Comparison of ENCODE assay signal across 8 cellular contexts in genomic region chr4:25239528-25239927, GRCh38. TPM values are rescaled to one million over a fixed set of nuclear protein-coding genes. Genes with fewer than 3 reads are reported as not detected.
DNase-seq lines count a peak whose midpoint lies in the region; ATAC-seq, FAIRE-seq and TF ChIP-seq lines count a peak whose summit lies in the region.
"Not testable (repeated sequence)": the region's sequence is repeated elsewhere in the genome, so short reads cannot be mapped to it uniquely, and the experiment has no call there.

No MANE protein-coding gene starts in this region.

- TF ChIP-seq EP300 in GM12878 (IDR thresholded peaks at IDR 0.05; ENCODE audit: borderline replicate concordance in 1 of 2, control insufficient read depth in 1 of 2, low read depth in 2 of 2, low read length in 2 of 2): not testable (repeated sequence)

- not testable (repeated sequence) for TF ChIP-seq CTCF in Calu3 (IDR thresholded peaks at IDR 0.05; ENCODE audit: unreplicated experiment); OCI-LY7 (conservative IDR thresholded peaks at IDR 0.05; ENCODE audit: low read length); GM12878 (IDR thresholded peaks at IDR 0.05 in 2 of 3, conservative IDR thresholded peaks at IDR 0.05 in 1 of 3; ENCODE audit: control insufficient read depth in 2 of 3, extremely low read depth in 1 of 3, insufficient read depth in 1 of 3, low read depth in 3 of 3, low read length in 3 of 3); thyroid gland (IDR thresholded peaks at IDR 0.05)
- peak; percentile 24 for TF ChIP-seq CTCF in Loucy (conservative IDR thresholded peaks at IDR 0.05; ENCODE audit: low read length)

- ATAC-seq in activated T-helper 17 cell treated with anti-CD3 and anti-CD28 coated beads, Interleukin-2, amount 50 U/mL, for 72 hours (replicated peaks); GM12878; natural killer cell treated with Interleukin-12 subunit alpha and Interleukin-12 subunit beta and Interleukin-15 and Interleukin-18, amount 100 ng/mL, for 72 hours: not testable (repeated sequence)

- FAIRE-seq in GM12878 (lab: Jason Lieb, UNC): not testable (repeated sequence)

- H2AFZ ChIP-seq in Loucy (ENCODE audit: low read length); OCI-LY7 (ENCODE audit: low read length); GM12878 (ENCODE audit: control insufficient read depth, low read depth, low read length): not testable (repeated sequence)

- H3K9me3 Mint-ChIP-seq in Calu3 (ENCODE audit: low read depth, unreplicated experiment); activated T-helper 17 cell treated with anti-CD3 and anti-CD28 coated beads, Interleukin-2, amount 50 U/mL, for 72 hours; natural killer cell treated with Interleukin-12 subunit alpha and Interleukin-12 subunit beta and Interleukin-15 and Interleukin-18, amount 100 ng/mL, for 72 hours: not testable (repeated sequence)
- H3K9me3 Mint-ChIP-seq in activated CD4-positive, alpha-beta T cell treated with anti-CD3 and anti-CD28 coated beads, Interleukin-2, amount 10 ng/mL, durations not matched to agents 24 days and 14 days: peaks cover 14% of the 10 kb centered on the region

- H3K4me1 ChIP-seq in Loucy (ENCODE audit: insufficient read depth, low read length, poor library complexity, severe bottlenecking): peaks cover 40% of the 10 kb centered on the region
- H3K4me1 ChIP-seq in OCI-LY7 (ENCODE audit: insufficient read depth, low read length, poor library complexity, severe bottlenecking): peaks cover 37% of the 10 kb centered on the region
- H3K4me1 ChIP-seq in GM12878 (ENCODE audit: control insufficient read depth, insufficient read depth, low read length): not testable (repeated sequence)
- H3K4me1 ChIP-seq in thyroid gland: peaks cover 28 to 54% of the 10 kb centered on the region in 2 donors

- H3K4me3 Mint-ChIP-seq in Calu3 (ENCODE audit: low read depth, unreplicated experiment): not testable (repeated sequence)
- H3K4me3 Mint-ChIP-seq in activated CD4-positive, alpha-beta T cell treated with anti-CD3 and anti-CD28 coated beads, Interleukin-2, amount 10 ng/mL, durations not matched to agents 24 days and 14 days: peak overlapping the region; percentile 32
- H3K4me3 Mint-ChIP-seq in activated T-helper 17 cell treated with anti-CD3 and anti-CD28 coated beads, Interleukin-2, amount 50 U/mL, for 72 hours: peak overlapping the region; percentile 37
- H3K4me3 Mint-ChIP-seq in natural killer cell treated with Interleukin-12 subunit alpha and Interleukin-12 subunit beta and Interleukin-15 and Interleukin-18, amount 100 ng/mL, for 72 hours: peak overlapping the region; percentile 72

- not testable (repeated sequence) for H3K36me3 Mint-ChIP-seq in Calu3 (ENCODE audit: insufficient read depth, unreplicated experiment)
- peaks cover 41% of the 10 kb centered on the region for H3K36me3 Mint-ChIP-seq in activated CD4-positive, alpha-beta T cell treated with anti-CD3 and anti-CD28 coated beads, Interleukin-2, amount 10 ng/mL, durations not matched to agents 24 days and 14 days (ENCODE audit: low read depth)
- peaks cover 20% of the 10 kb centered on the region for H3K36me3 Mint-ChIP-seq in activated T-helper 17 cell treated with anti-CD3 and anti-CD28 coated beads, Interleukin-2, amount 50 U/mL, for 72 hours (ENCODE audit: low read depth)
- H3K36me3 Mint-ChIP-seq in natural killer cell treated with Interleukin-12 subunit alpha and Interleukin-12 subunit beta and Interleukin-15 and Interleukin-18, amount 100 ng/mL, for 72 hours: peaks cover 17% of the 10 kb centered on the region

- peaks cover 23% of the 10 kb centered on the region for H3K4me1 Mint-ChIP-seq in Calu3 (ENCODE audit: low read depth, unreplicated experiment)
- H3K4me1 Mint-ChIP-seq in activated CD4-positive, alpha-beta T cell treated with anti-CD3 and anti-CD28 coated beads, Interleukin-2, amount 10 ng/mL, durations not matched to agents 24 days and 14 days: peaks cover 35% of the 10 kb centered on the region
- peaks cover 33% of the 10 kb centered on the region for H3K4me1 Mint-ChIP-seq in activated T-helper 17 cell treated with anti-CD3 and anti-CD28 coated beads, Interleukin-2, amount 50 U/mL, for 72 hours
- H3K4me1 Mint-ChIP-seq in natural killer cell treated with Interleukin-12 subunit alpha and Interleukin-12 subunit beta and Interleukin-15 and Interleukin-18, amount 100 ng/mL, for 72 hours (ENCODE audit: low read depth in 2 of 2): peaks cover 46 to 50% of the 10 kb centered on the region in 2 donors

- H3K9me2 ChIP-seq in Loucy (replicated peaks; ENCODE audit: low read depth, low read length); OCI-LY7 (ENCODE audit: insufficient read depth, low read length): not testable (repeated sequence)

- peaks cover 34% of the 10 kb centered on the region for H4K20me1 ChIP-seq in Loucy (ENCODE audit: insufficient read depth, low read length, poor library complexity, severe bottlenecking)
- not testable (repeated sequence) for H4K20me1 ChIP-seq in OCI-LY7 (ENCODE audit: insufficient read depth, low read length); GM12878 (ENCODE audit: control insufficient read depth, insufficient read depth)

- not testable (repeated sequence) for H3K9me3 ChIP-seq in Loucy (ENCODE audit: insufficient read depth, low read depth, low read length); OCI-LY7 (ENCODE audit: low read length); GM12878 (replicated peaks; ENCODE audit: control insufficient read depth, insufficient read depth, low read length); thyroid gland

- TF ChIP-seq POLR2A in GM12878 (IDR thresholded peaks at IDR 0.05; ENCODE audit: low read depth, low read length); thyroid gland (IDR thresholded peaks at IDR 0.05): not testable (repeated sequence)

- RAD21 ChIA-PET in GM12878 (lab: Charles Lee; ENCODE audit: unreplicated experiment): interaction anchor here (0.9 to 1.6 kb wide), 6 partner anchors 14 to 128 kb away, joined by 3 to 12 read pairs (median 4); partner anchors contain the start of gene ZCCHC4

- POLR2A ChIA-PET in OCI-LY7 (lab: Charles Lee): not testable (repeated sequence)
- POLR2A ChIA-PET in GM12878 (lab: Charles Lee): interaction anchor here (0.7 to 1.3 kb wide), 2 partner anchors 46 to 73 kb away, joined by 3 to 4 read pairs; partner anchors contain the start of gene ZCCHC4

- peak overlapping the region; percentile 52 for H3K4me3 ChIP-seq in Loucy (ENCODE audit: low read length, poor library complexity, severe bottlenecking)
- H3K4me3 ChIP-seq in OCI-LY7 (ENCODE audit: low read depth, low read length, poor library complexity, severe bottlenecking); thyroid gland (replicated peaks in 1 of 3): not testable (repeated sequence)
- peak overlapping the region; percentile 62 for H3K4me3 ChIP-seq in GM12878

- H3K27ac ChIP-seq in OCI-LY7 (ENCODE audit: low read depth, low read length, poor library complexity, severe bottlenecking): peak overlapping the region; percentile 60
- H3K27ac ChIP-seq in GM12878 (ENCODE audit: control insufficient read depth, insufficient read depth): peak overlapping the region; percentile 13
- peak overlapping the region in 2 of 3 donors; percentile 40 to 51 for H3K27ac ChIP-seq in thyroid gland

- not testable (repeated sequence) for H3K27me3 Mint-ChIP-seq in Calu3 (ENCODE audit: unreplicated experiment); activated CD4-positive, alpha-beta T cell treated with anti-CD3 and anti-CD28 coated beads, Interleukin-2, amount 10 ng/mL, durations not matched to agents 24 days and 14 days; activated T-helper 17 cell treated with anti-CD3 and anti-CD28 coated beads, Interleukin-2, amount 50 U/mL, for 72 hours; natural killer cell treated with Interleukin-12 subunit alpha and Interleukin-12 subunit beta and Interleukin-15 and Interleukin-18, amount 100 ng/mL, for 72 hours

- DNase-seq in Calu3; OCI-LY7 (ENCODE audit: low spot score); activated CD4-positive, alpha-beta T cell treated with anti-CD3 and anti-CD28 coated beads, Interleukin-2, amount 10 ng/mL, durations not matched to agents 24 days and 14 days; GM12878 (ENCODE audit: low read depth, low spot score); natural killer cell treated with Interleukin-12 subunit alpha and Interleukin-12 subunit beta and Interleukin-15 and Interleukin-18, amount 100 ng/mL, for 72 hours (ENCODE audit: low spot score); thyroid gland: not testable (repeated sequence)

- H3K9ac ChIP-seq in Loucy (ENCODE audit: low read depth, low read length, poor library complexity, severe bottlenecking); GM12878 (ENCODE audit: control insufficient read depth, insufficient read depth, low read length): not testable (repeated sequence)

- TF ChIP-seq RAD21 in GM12878 (IDR thresholded peaks at IDR 0.05; ENCODE audit: insufficient read depth, low read depth, low read length): peak; percentile 25; the same call in 1 of the 2 replicates

- CTCF ChIA-PET in Calu3 (lab: Charles Lee); OCI-LY7 (lab: Charles Lee; ENCODE audit: unreplicated experiment): not testable (repeated sequence)
- CTCF ChIA-PET in GM12878 (lab: Yijun Ruan, JAX): interaction anchor here (0.8 to 2.4 kb wide), 6 partner anchors 13 to 128 kb away, joined by 3 to 18 read pairs (median 4); partner anchors contain the start of gene ZCCHC4

- in situ Hi-C loops in GM12878 (cut with MboI): loop anchor here (10.0 kb wide), 1 partner anchor 655 kb away; the partner anchor contains the start of gene DHX15

- peak overlapping the region; percentile 71 for H3K4me2 ChIP-seq in Loucy (ENCODE audit: low read depth, low read length, poor library complexity, severe bottlenecking)
- H3K4me2 ChIP-seq in OCI-LY7 (ENCODE audit: low read length): peak overlapping the region; percentile 33
- H3K4me2 ChIP-seq in GM12878 (ENCODE audit: control insufficient read depth, insufficient read depth): peak overlapping the region; percentile 66

- SMC1A ChIA-PET in GM12878 (lab: Charles Lee; ENCODE audit: uncharacterized antibody, unreplicated experiment): interaction anchor here (1.2 to 3.9 kb wide), 4 partner anchors 13 to 128 kb away, joined by 3 to 13 read pairs (median 8); no protein-coding TSS in a partner anchor

- intact Hi-C loops in Calu3 (cut with micrococcal nuclease; ENCODE audit: unreplicated experiment); thyroid gland (cut with DNase I): not testable (repeated sequence)
- intact Hi-C loops in OCI-LY7 (cut with micrococcal nuclease; ENCODE audit: unreplicated experiment) (loop anchor here (10.0 kb wide), 1 partner anchor 1075 kb away; no protein-coding TSS in a partner anchor), GM12878 (cut with micrococcal nuclease; ENCODE audit: unreplicated experiment) (loop anchor here (10.0 kb wide), 1 partner anchor 655 kb away; the partner anchor contains the start of gene DHX15)
- intact Hi-C loops in activated CD4-positive, alpha-beta T cell treated with anti-CD3 and anti-CD28 coated beads, Interleukin-2, amount 10 ng/mL, durations not matched to agents 24 days and 14 days (cut with micrococcal nuclease): loop anchor here (5.0 kb wide), 1 partner anchor 657 kb away; the partner anchor contains the start of gene DHX15

- H3K27me3 ChIP-seq in Loucy (ENCODE audit: insufficient read depth, low read length, poor library complexity, severe bottlenecking); GM12878 (replicated peaks in 1 of 2; ENCODE audit: control insufficient read depth in 2 of 2, insufficient read depth in 2 of 2, low read length in 1 of 2); thyroid gland: not testable (repeated sequence)

- H3K79me2 ChIP-seq in Loucy (ENCODE audit: insufficient read depth, low read length) (peaks cover 72% of the 10 kb centered on the region), OCI-LY7 (ENCODE audit: insufficient read depth, low read depth, low read length) (peaks cover 46% of the 10 kb centered on the region), GM12878 (ENCODE audit: control insufficient read depth, insufficient read depth, low read length) (peaks cover 74% of the 10 kb centered on the region)

- H3K36me3 ChIP-seq in Loucy (ENCODE audit: insufficient read depth, low read length); GM12878 (ENCODE audit: control insufficient read depth in 2 of 2, insufficient read depth in 2 of 2, low read length in 1 of 2); thyroid gland: not testable (repeated sequence)
- peaks cover 25% of the 10 kb centered on the region for H3K36me3 ChIP-seq in OCI-LY7 (ENCODE audit: insufficient read depth, low read length)

- WGBS in GM12878 (ENCODE audit: insufficient coverage, insufficient replicate concordance, low lambda C conversion rate, missing lambda C conversion rate): 96% methylated on average over 9 of the region's 15 CpGs
- 92 to 98% methylated on average over 8 of the region's 15 CpGs for WGBS in thyroid gland, 2 donors

- not testable (repeated sequence) for H3F3A ChIP-seq in Loucy (ENCODE audit: low read depth)

- peak overlapping the region; percentile 6 for H3K27ac Mint-ChIP-seq in Calu3 (ENCODE audit: unreplicated experiment)
- not testable (repeated sequence) for H3K27ac Mint-ChIP-seq in activated CD4-positive, alpha-beta T cell treated with anti-CD3 and anti-CD28 coated beads, Interleukin-2, amount 10 ng/mL, durations not matched to agents 24 days and 14 days; activated T-helper 17 cell treated with anti-CD3 and anti-CD28 coated beads, Interleukin-2, amount 50 U/mL, for 72 hours
- H3K27ac Mint-ChIP-seq in natural killer cell treated with Interleukin-12 subunit alpha and Interleukin-12 subunit beta and Interleukin-15 and Interleukin-18, amount 100 ng/mL, for 72 hours: peak overlapping the region; percentile 46 to 76

- not testable (repeated sequence) for BruUV-seq in Calu3 (replicated peaks; lab: Mats Ljungman, UMichigan); OCI-LY7 (replicated peaks; lab: Mats Ljungman, UMichigan); GM12878 (replicated peaks; lab: Mats Ljungman, UMichigan)

RNA-seq across cellular contexts. Expression of gene PI4K2B, which starts 5.7 kb away (rescaled TPM):
- 13.0 and 13.2 TPM in 2 replicates for total RNA-seq in Calu3 (2022)
- 40.4 and 40.7 TPM in 2 replicates for total RNA-seq in OCI-LY7 (2014; rRNA removed; shearing (Covaris generic))
- 41.6 and 42.0 TPM in 2 replicates for total RNA-seq in OCI-LY7 (2022)
- 32.8 and 34.2 TPM in 2 replicates for total RNA-seq in activated CD4-positive, alpha-beta T cell treated with anti-CD3 and anti-CD28 coated beads, Interleukin-2, amount 10 ng/mL, durations not matched to agents 24 days and 14 days
- total RNA-seq in activated T-helper 17 cell treated with anti-CD3 and anti-CD28 coated beads, Interleukin-2, amount 50 U/mL, for 72 hours: 10 to 100 TPM; 24.1 to 37.2 TPM
- total RNA-seq in GM12878 (2013; cell fraction: nucleolus; rRNA removed): 22.9 and 23.3 TPM in 2 replicates
- 46.0 and 57.8 TPM in 2 replicates for total RNA-seq in GM12878 (2014; rRNA removed)
- total RNA-seq in GM12878 (2014; rRNA removed; fragmentation: Illumina TruSeq; extraction: Trizol): 52.0 and 52.5 TPM in 2 replicates
- 41.2 and 44.9 TPM in 2 replicates for total RNA-seq in GM12878 (2021)
- 19.8 TPM for polyA plus RNA-seq in GM12878 (2011; ENCODE audit: low read depth)
- polyA plus RNA-seq in GM12878 (2011; rRNA removed): 37.5 and 72.8 TPM in 2 replicates
- 8.5 and 11.5 TPM in 2 replicates for polyA plus RNA-seq in GM12878 (2011; cell fraction: cytosol; rRNA removed)
- 14.2 and 17.2 TPM in 2 replicates for polyA plus RNA-seq in GM12878 (2011; cell fraction: nucleus; rRNA removed)
- 33.4 and 42.6 TPM in 2 replicates for polyA plus RNA-seq in GM12878 (2012)
- 40.1 and 58.6 TPM in 2 replicates for polyA plus RNA-seq in GM12878 (2014; fragmentation: Illumina TruSeq; extraction: Trizol)
- polyA plus RNA-seq in GM12878 (2014; fragmentation: Nextera tagmentation; extraction: Ambion mirVana): 10 to 100 TPM; 12.9 to 18.2 TPM
- polyA plus RNA-seq in GM12878 (2014; rRNA removed): 28.0 and 32.6 TPM in 2 replicates
- 10 to 100 TPM; 50.0 to 55.3 TPM for polyA plus RNA-seq in GM12878 (2016; fragmentation: Nextera tagmentation; extraction: Ambion mirVana)
- 9.1 and 11.2 TPM in 2 replicates for polyA minus RNA-seq in GM12878 (2011; rRNA and poly(A)+ RNA removed)
- 7.7 and 8.0 TPM in 2 replicates for polyA minus RNA-seq in GM12878 (2011; cell fraction: cytosol; rRNA and poly(A)+ RNA removed)
- 7.0 and 10.3 TPM in 2 replicates for polyA minus RNA-seq in GM12878 (2011; cell fraction: nucleus; rRNA and poly(A)+ RNA removed)
- 10 to 100 TPM; 31.2 to 31.3 TPM for total RNA-seq in natural killer cell treated with Interleukin-12 subunit alpha and Interleukin-12 subunit beta and Interleukin-15 and Interleukin-18, amount 100 ng/mL, for 72 hours
- total RNA-seq in thyroid gland: 10 to 100 TPM; 34.3 to 53.7 (median 49.1) TPM
